Comparison of ENCODE assay signal across 8 cellular contexts in the genomic region with DNA sequence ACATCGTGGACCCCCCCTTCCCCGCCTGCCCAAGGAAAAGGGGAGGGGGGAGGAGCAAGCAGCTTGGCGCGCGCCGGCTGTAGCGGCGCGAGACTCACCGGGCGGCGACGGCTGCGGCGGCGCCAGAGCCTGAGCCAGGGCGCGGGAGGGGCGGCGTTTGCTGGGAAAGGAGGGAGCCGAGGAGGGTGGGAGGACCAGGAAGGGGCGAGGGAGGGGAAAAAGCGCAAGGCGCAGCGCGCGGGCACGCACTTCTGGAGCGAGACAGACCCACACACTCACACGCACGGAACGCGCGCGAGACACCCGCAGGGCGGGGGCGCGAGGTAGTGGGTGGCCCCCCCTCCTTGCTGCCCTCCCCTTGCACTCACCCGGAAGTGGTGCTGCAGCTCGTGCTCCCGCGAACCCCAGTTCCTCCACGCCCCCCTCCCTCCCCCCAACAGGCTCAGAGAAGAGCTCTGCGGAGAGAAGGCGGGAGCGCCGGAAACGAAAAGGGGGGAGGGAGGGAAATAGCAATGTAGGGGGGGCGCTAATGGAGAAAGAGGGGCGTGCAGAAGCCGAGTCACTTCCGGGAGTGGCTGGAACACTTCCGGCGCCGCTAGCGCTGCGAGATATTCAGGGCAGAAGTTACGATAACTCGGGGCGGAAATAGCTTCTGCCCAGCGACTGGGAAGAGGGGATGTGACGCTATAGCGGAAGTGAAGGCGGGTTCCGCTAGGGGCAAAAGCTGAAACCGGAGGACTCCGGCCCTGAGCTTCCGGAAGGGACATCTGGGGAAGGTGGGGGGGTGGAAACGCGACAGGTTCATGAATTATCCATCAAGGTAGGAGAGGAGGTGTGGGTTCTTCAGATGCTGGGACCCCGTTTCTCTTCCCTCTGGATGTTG. TPM values are rescaled to one million over a fixed set of nuclear protein-coding genes. Genes with fewer than 3 reads are reported as not detected.
DNase-seq lines count a peak whose midpoint lies in the region; ATAC-seq and TF ChIP-seq lines count a peak whose summit lies in the region.

TSS of gene ZNF384 (minus strand) at position 376 of the 883 bp plus-strand sequence. CDS start 9,855 bp downstream, outside the sequence.

- H3K9me3 ChIP-seq in breast epithelium: no peaks in the 10 kb centered on the region
- no peaks in the 10 kb centered on the region for H3K9me3 ChIP-seq in iPS-18a (ENCODE audit: control insufficient read depth, low read depth, low read length)
- H3K9me3 ChIP-seq in skeletal muscle satellite cell (replicated peaks; ENCODE audit: low read length): no peaks in the 10 kb centered on the region

- H3K79me2 ChIP-seq in ACC112 (ENCODE audit: control insufficient read depth, insufficient read depth, low read length, unreplicated experiment): peaks cover 55% of the 10 kb centered on the region

- H3K4me2 ChIP-seq in skeletal muscle satellite cell (ENCODE audit: low read length): peak within 1 kb of the TSS; percentile 99

- TF ChIP-seq CTCF in VCaP (conservative IDR thresholded peaks at IDR 0.05) (no peak), breast epithelium (IDR thresholded peaks at IDR 0.05) (peak; percentile 39 to 76 (median 55))

- DNase-seq in NCI-H2196 treated with DMSO at 0.1 percent for 48 hours (lab: John Stamatoyannopoulos, UW; ENCODE audit: unreplicated experiment) (peak; percentile 79), breast epithelium (ENCODE audit: low spot score in 2 of 2) (peak; percentile 95 to 97)

- peak within 1 kb of the TSS; percentile 90 for H3K9ac ChIP-seq in iPS-18a (ENCODE audit: low read length)
- peak within 1 kb of the TSS; percentile 98 for H3K9ac ChIP-seq in skeletal muscle satellite cell (ENCODE audit: low read depth, low read length)

- peak; percentile 31 for TF ChIP-seq POLR2A in breast epithelium (IDR thresholded peaks at IDR 0.05)

- peak within 1 kb of the TSS; percentile 85 for H3K27ac ChIP-seq in ACC112 (ENCODE audit: low read depth, low read length)
- H3K27ac ChIP-seq in VCaP: peak within 1 kb of the TSS; percentile 98
- H3K27ac ChIP-seq in breast epithelium: peak within 1 kb of the TSS; percentile 98 to 99
- H3K27ac ChIP-seq in iPS-18a (ENCODE audit: low read length): peak within 1 kb of the TSS; percentile 76

- H3K27me3 ChIP-seq in ACC112 (ENCODE audit: insufficient read depth, low read length) (no peaks in the 10 kb centered on the region), breast epithelium (no peaks in the 10 kb centered on the region), iPS-18a (ENCODE audit: control insufficient read depth, insufficient read depth, low read length) (no peaks in the 10 kb centered on the region), skeletal muscle satellite cell (ENCODE audit: control insufficient read depth, insufficient read depth, low read length) (no peaks in the 10 kb centered on the region)

- peak within 1 kb of the TSS; percentile 69 for H2AFZ ChIP-seq in ACC112 (ENCODE audit: low read length, unreplicated experiment)

- intact Hi-C loops in breast epithelium (cut with DNase I; ENCODE audit: low total_unique reads): loop anchor here (2.0 kb wide), 1 partner anchor 34 kb away; no protein-coding TSS in a partner anchor

- H3K36me3 ChIP-seq in ACC112 (ENCODE audit: insufficient read depth, low read length) (no peaks in the 10 kb centered on the region), breast epithelium (no peaks in the 10 kb centered on the region), iPS-18a (ENCODE audit: control insufficient read depth, low read depth, low read length) (no peaks in the 10 kb centered on the region), skeletal muscle satellite cell (ENCODE audit: insufficient read depth, low read length) (peaks cover 7% of the 10 kb centered on the region)

- ATAC-seq in GM18870 (IDR thresholded peaks at IDR 0.05; ENCODE audit: unreplicated experiment): peak; percentile 72
- peak; percentile 73 for ATAC-seq in HG03135 (IDR thresholded peaks at IDR 0.05; ENCODE audit: unreplicated experiment)

- H3K4me3 ChIP-seq in ACC112 (ENCODE audit: low read depth, low read length) (peak within 1 kb of the TSS; percentile 92), breast epithelium (peak within 1 kb of the TSS; percentile 80 to 99 (median 97)), iPS-18a (ENCODE audit: low read length) (peak within 1 kb of the TSS; percentile 78), skeletal muscle satellite cell (ENCODE audit: low read length) (peak within 1 kb of the TSS; percentile 83)

- H3K4me1 ChIP-seq in ACC112 (ENCODE audit: control insufficient read depth, insufficient read depth, low read length, unreplicated experiment): peaks cover 31% of the 10 kb centered on the region
- peaks cover 3 to 18% of the 10 kb centered on the region in 2 donors for H3K4me1 ChIP-seq in breast epithelium
- peaks cover 12% of the 10 kb centered on the region for H3K4me1 ChIP-seq in iPS-18a (ENCODE audit: control insufficient read depth, low read depth, low read length)
- peaks cover 16% of the 10 kb centered on the region for H3K4me1 ChIP-seq in skeletal muscle satellite cell (ENCODE audit: control insufficient read depth, insufficient read depth, low read length)

RNA-seq across cellular contexts. Expression of gene ZNF384, which starts in this region (rescaled TPM):
- 10 to 100 TPM; 34.4 to 57.0 (median 49.5) TPM for total RNA-seq in breast epithelium
- total RNA-seq in skeletal muscle satellite cell (2012; rRNA removed): 13.9 and 16.8 TPM in 2 replicates

Comparison
In these comparisons a context has a peak if more than half of its experiments do, and no peak if none do; other contexts are left out.
1. Peak in every context shown above with its lines: DNase-seq, ATAC-seq, H3K4me3 ChIP-seq and H3K27ac ChIP-seq.